In the genomic region with DNA sequence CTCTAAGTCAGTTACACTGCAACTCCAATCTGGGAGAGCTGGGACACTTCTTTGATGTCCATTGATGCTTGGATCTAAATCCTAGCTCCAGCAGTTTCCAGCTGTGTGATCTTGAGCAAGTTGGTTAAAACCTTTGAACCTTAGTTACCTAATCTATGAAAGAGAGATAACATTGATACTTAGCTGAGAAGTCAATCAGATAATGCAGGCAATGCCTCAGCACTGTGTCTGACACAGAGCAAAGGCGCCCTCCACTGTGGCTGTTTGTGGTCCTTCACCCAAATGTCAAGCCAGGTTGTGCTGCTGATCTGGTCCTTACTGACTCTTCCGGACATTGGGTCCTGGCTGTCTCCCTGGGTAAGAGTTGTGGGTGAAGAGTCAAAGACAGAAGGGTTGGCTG, we compare ENCODE assay signal across 22 cellular contexts. TPM values are rescaled to one million over a fixed set of nuclear protein-coding genes. Genes with fewer than 3 reads are reported as not detected.
DNase-seq lines count a peak whose midpoint lies in the region; ATAC-seq, FAIRE-seq and TF ChIP-seq lines count a peak whose summit lies in the region.
"Had no signal": no experiment of that assay in that cellular context is flagged by ENCODE, and none has a peak within 500 bp of the region (broad histone marks: within the 10 kb centered on the region; RNA-seq: fewer than 3 reads in every experiment).

No MANE protein-coding gene starts in this region.

- no peaks in the 10 kb centered on the region for H3K79me1 ChIP-seq in H1 (ENCODE audit: low read depth, low read length)
- H3K79me1 ChIP-seq in mesendoderm (ENCODE audit: low read length) = no peaks in the 10 kb centered on the region

- H3K14ac ChIP-seq in H1 (ENCODE audit: insufficient read length) = no peak overlapping the region

- H3K4me1 ChIP-seq in H1 (replicated peaks in 1 of 4; ENCODE audit: control insufficient read depth in 3 of 4, insufficient read depth in 4 of 4, low read length in 3 of 4) (peaks cover 0 to 6% (median 0%) of the 10 kb centered on the region in 4 experiments; a peak in 2 of 7 replicates), mesendoderm (ENCODE audit: control insufficient read depth, low read depth, low read length) (no peaks in the 10 kb centered on the region), upper lobe of right lung (no peaks in the 10 kb centered on the region)
- H3K4me1 ChIP-seq: BE2C had no signal

- intact Hi-C loops in upper lobe of right lung (cut with DNase I) = no loop called here

- H3K4me3 ChIP-seq in H1 (ENCODE audit: extremely low read depth in 1 of 4, insufficient read depth in 2 of 4, low read depth in 3 of 4, low read length in 4 of 4) = no peak overlapping the region
- H3K4me3 ChIP-seq in mesendoderm (ENCODE audit: low read length) = no peak overlapping the region
- H3K4me3 ChIP-seq in upper lobe of right lung = no peak overlapping the region

- no peak for TF ChIP-seq POLR2A in H1 (IDR thresholded peaks at IDR 0.05; ENCODE audit: control extremely low read depth in 1 of 2, low read depth in 2 of 2, low read length in 2 of 2)

- no peak overlapping the region for H4K8ac ChIP-seq in H1 (ENCODE audit: extremely low read depth, insufficient read depth, low read length)
- H4K8ac ChIP-seq in mesendoderm (ENCODE audit: low read depth, low read length) = no peak overlapping the region

- TF ChIP-seq RAD21 in Ishikawa (IDR thresholded peaks at IDR 0.05; ENCODE audit: low read depth) (0 out of 2 replicates have a peak, but pooled peaks have one; percentile 24), H1 (IDR thresholded peaks at IDR 0.05 in 1 of 2, conservative IDR thresholded peaks at IDR 0.05 in 1 of 2; ENCODE audit: low read depth in 2 of 2, low read length in 2 of 2) (peak; percentile 46 to 56; a peak in 3 of 4 replicates)

- H3K9ac ChIP-seq in H1 (replicated peaks in 1 of 4; ENCODE audit: extremely low read depth in 1 of 4, low read depth in 3 of 4, low read length in 3 of 4) = no peak overlapping the region
- no peak overlapping the region for H3K9ac ChIP-seq in mesendoderm (ENCODE audit: low read length)

- FAIRE-seq in H1 (lab: Jason Lieb, UNC) = no peak
- FAIRE-seq: D721Med, GM18507 had no signal

- no peak overlapping the region for H3K4me2 ChIP-seq in H1 (ENCODE audit: insufficient read depth in 1 of 2, low read depth in 2 of 2, low read length in 2 of 2)
- H3K4me2 ChIP-seq in mesendoderm (ENCODE audit: low read length) = no peak overlapping the region

- H4K5ac ChIP-seq in H1 (ENCODE audit: insufficient read length, low read depth, low read length) = no peak overlapping the region
- no peak overlapping the region for H4K5ac ChIP-seq in mesendoderm (ENCODE audit: low read length)

- H2AFZ ChIP-seq in H1 (ENCODE audit: low read length) = no peak overlapping the region

- H3K9me3 ChIP-seq in H1 (ENCODE audit: insufficient read depth in 2 of 2, low read depth in 1 of 2, low read length in 1 of 2) (no peaks in the 10 kb centered on the region), upper lobe of right lung (no peaks in the 10 kb centered on the region)
- H3K9me3 ChIP-seq: BE2C had no signal

- POLR2A ChIA-PET in H1 (lab: Charles Lee; ENCODE audit: partially characterized antibody) = no interaction called here

- TF ChIP-seq EP300 in Ishikawa (IDR thresholded peaks at IDR 0.05; ENCODE audit: borderline replicate concordance) (no peak), H1 (IDR thresholded peaks at IDR 0.05; ENCODE audit: borderline replicate concordance in 1 of 2, low read depth in 2 of 2, low read length in 2 of 2) (no peak)

- ATAC-seq in upper lobe of right lung = no peak
- ATAC-seq: Panc1, SK-N-SH treated with all-trans-retinoic acid at 6 μM for 48 hours had no signal

- TF ChIP-seq CTCF in GM13977 (IDR thresholded peaks at IDR 0.05; ENCODE audit: extremely low read depth, insufficient read depth, missing control alignments) (peak; percentile 25), H1 (IDR thresholded peaks at IDR 0.05; ENCODE audit: control extremely low read depth in 1 of 3, insufficient read depth in 1 of 3, low read depth in 1 of 3, low read length in 3 of 3) (peak; percentile 21 to 29 (median 27); a peak in 3 of 4 replicates), upper lobe of right lung (IDR thresholded peaks at IDR 0.05) (no peak)

- H3K18ac ChIP-seq in H1 (ENCODE audit: extremely low read depth, low read length) (no peak overlapping the region), mesendoderm (ENCODE audit: low read length) (no peak overlapping the region)

- no peak overlapping the region for H4K91ac ChIP-seq in H1 (replicated peaks; ENCODE audit: insufficient read length, low read length)

- H2BK120ac ChIP-seq in H1 (replicated peaks; ENCODE audit: low read depth, low read length) = no peak overlapping the region
- H2BK120ac ChIP-seq in mesendoderm (ENCODE audit: low read depth, low read length) = no peak overlapping the region

- no peak overlapping the region for H2BK12ac ChIP-seq in H1 (ENCODE audit: low read depth, low read length)

- no peaks in the 10 kb centered on the region for H3K36me3 ChIP-seq in H1 (ENCODE audit: control insufficient read depth in 2 of 4, insufficient read depth in 4 of 4, low read length in 3 of 4)
- no peaks in the 10 kb centered on the region for H3K36me3 ChIP-seq in mesendoderm (ENCODE audit: control insufficient read depth, insufficient read depth, low read length)
- no peaks in the 10 kb centered on the region for H3K36me3 ChIP-seq in upper lobe of right lung
- H3K36me3 ChIP-seq: BE2C had no signal

- H3K23ac ChIP-seq in H1 (ENCODE audit: insufficient read length) (no peak overlapping the region), mesendoderm (ENCODE audit: low read length) (no peak overlapping the region)

- H3K27ac ChIP-seq in H1 (ENCODE audit: low read depth, low read length) (no peak overlapping the region), mesendoderm (ENCODE audit: low read depth, low read length) (no peak overlapping the region), upper lobe of right lung (no peak overlapping the region)

- DNase-seq in GM13977 (ENCODE audit: low spot score) (no peak), H1 (ENCODE audit: low read depth in 1 of 2, low spot score in 2 of 2) (no peak), mesendoderm (peak; percentile 83), upper lobe of right lung (no peak), NCI-H187 (lab: John Stamatoyannopoulos, UW) (no peak), NCI-H2196 treated with DMSO at 0.1 percent for 48 hours (lab: John Stamatoyannopoulos, UW; ENCODE audit: unreplicated experiment) (no peak)
- DNase-seq: BE2C, DMS53, GDM1, GOT3, KG1, NCI-H1092, NCI-H1436, NCI-H2029 treated with DMSO at 0.1 percent for 48 hours, NCI-H526, SIG-M5 had no signal

- H3K27me3 ChIP-seq in H1 (replicated peaks in 1 of 4; ENCODE audit: control insufficient read depth in 3 of 4, extremely low read depth in 1 of 4, insufficient read depth in 3 of 4, low read length in 3 of 4) (no peaks in the 10 kb centered on the region), mesendoderm (ENCODE audit: insufficient read depth, low read length, poor library complexity) (no peaks in the 10 kb centered on the region), upper lobe of right lung (no peaks in the 10 kb centered on the region)

- no peak overlapping the region; the same call in 1 of the 2 replicates for H2BK15ac ChIP-seq in H1 (ENCODE audit: low read length)
- H2BK15ac ChIP-seq in mesendoderm (replicated peaks; ENCODE audit: low read depth) = no peak overlapping the region

- CTCF ChIA-PET in H1 (lab: Charles Lee; ENCODE audit: partially characterized antibody) = interaction anchor here (0.7 to 11.8 kb wide), 11 partner anchors 8 to 307 kb away, joined by 3 to 119 read pairs (median 3); partner anchors contain the start of gene DNTT

- 75% methylated on average over 2 of the region's 2 CpGs; no CpG with 5 or more reads in 1 of the 2 experiments for WGBS in H1 (ENCODE audit: extremely low coverage in 1 of 2, insufficient coverage in 1 of 2, insufficient read length in 1 of 2, insufficient replicate concordance in 2 of 2, low coverage in 1 of 2, low lambda C conversion rate in 2 of 2, missing lambda C conversion rate in 1 of 2), 2 experiments
- no CpG with 5 or more reads among the region's 2 CpGs for WGBS in mesendoderm (ENCODE audit: extremely low coverage, insufficient coverage, low lambda C conversion rate)

- H3K79me2 ChIP-seq in H1 (ENCODE audit: control insufficient read depth in 1 of 2, insufficient read depth in 2 of 2, low read length in 2 of 2) (no peaks in the 10 kb centered on the region), mesendoderm (ENCODE audit: control insufficient read depth, insufficient read depth, low read length) (no peaks in the 10 kb centered on the region)

- no peak overlapping the region for H2BK5ac ChIP-seq in H1 (ENCODE audit: low read depth, low read length)
- no peak overlapping the region for H2BK5ac ChIP-seq in mesendoderm (ENCODE audit: low read length)

- H3K56ac ChIP-seq in H1 (replicated peaks; ENCODE audit: insufficient read length, low read depth, low read length) (no peak overlapping the region), mesendoderm (ENCODE audit: low read length) (no peak overlapping the region)

- in situ Hi-C loops in GM13977 (cut with MboI; ENCODE audit: low pct_unique_long_range_greater_than_20kb, low sequenced_read_pairs, unreplicated experiment) = no loop called here

- no peak overlapping the region for H2BK20ac ChIP-seq in H1 (ENCODE audit: low read length)

- H4K20me1 ChIP-seq in H1 (replicated peaks in 1 of 2; ENCODE audit: control insufficient read depth in 1 of 2, insufficient read depth in 2 of 2, low read length in 2 of 2) = no peaks in the 10 kb centered on the region

- H2AK5ac ChIP-seq in H1 (ENCODE audit: low read depth, low read length) = no peak overlapping the region
- no peak overlapping the region for H2AK5ac ChIP-seq in mesendoderm (ENCODE audit: low read length)

- H3K23me2 ChIP-seq in H1 (ENCODE audit: low read depth, low read length) = no peaks in the 10 kb centered on the region

- H3K4ac ChIP-seq in H1 (replicated peaks; ENCODE audit: insufficient read length, low read depth, low read length) = no peak overlapping the region
- H3K4ac ChIP-seq in mesendoderm (ENCODE audit: low read depth, low read length) = no peak overlapping the region

RNA-seq across cellular contexts. Expression of gene DNTT, which starts 20.2 kb away (rescaled TPM):
- not detected in 2 replicates for total RNA-seq in H1 (2021; fragmentation: NEBNext Ultra II Directional; extraction: Animal tissue kit (Norgen Biotek cat#: 25700))
- polyA plus RNA-seq in H1 (2011; rRNA removed) = not detected in 2 replicates
- polyA plus RNA-seq in H1 (2011; cell fraction: cytosol; rRNA removed) = not detected
- polyA plus RNA-seq in H1 (2011; cell fraction: nucleus; rRNA removed) = not detected
- not detected in 4 replicates for polyA plus RNA-seq in H1 (2012, experiment 1 of 2)
- polyA plus RNA-seq in H1 (2012, experiment 2 of 2) = not detected
- 0.04 TPM for polyA plus RNA-seq in H1 (2013, experiment 1 of 2)
- polyA plus RNA-seq in H1 (2013, experiment 2 of 2) = 0.06 TPM
- polyA minus RNA-seq in H1 (2011; rRNA and poly(A)+ RNA removed) = not detected in 2 replicates
- polyA minus RNA-seq in H1 (2011; cell fraction: cytosol; rRNA and poly(A)+ RNA removed) = not detected
- polyA minus RNA-seq in H1 (2011; cell fraction: nucleus; rRNA and poly(A)+ RNA removed) = not detected
- 0.03 TPM for polyA plus RNA-seq in mesendoderm (2013, experiment 1 of 2)
- polyA plus RNA-seq in mesendoderm (2013, experiment 2 of 2) = 0.03 TPM
- total RNA-seq in upper lobe of right lung = not detected
- total RNA-seq: A673 had no signal

RNA-seq across cellular contexts. Expression of gene OPALIN, which starts 34.4 kb away (rescaled TPM):
- not detected in 2 replicates for total RNA-seq in H1 (2021; fragmentation: NEBNext Ultra II Directional; extraction: Animal tissue kit (Norgen Biotek cat#: 25700))
- 0.03 TPM in 1 of 2 replicates, not detected in the other for polyA plus RNA-seq in H1 (2011; rRNA removed)
- polyA plus RNA-seq in H1 (2011; cell fraction: cytosol; rRNA removed) = not detected
- polyA plus RNA-seq in H1 (2011; cell fraction: nucleus; rRNA removed) = not detected
- not detected in 4 replicates for polyA plus RNA-seq in H1 (2012, experiment 1 of 2)
- polyA plus RNA-seq in H1 (2012, experiment 2 of 2) = not detected
- 0.06 TPM for polyA plus RNA-seq in H1 (2013, experiment 1 of 2)
- polyA plus RNA-seq in H1 (2013, experiment 2 of 2) = 0.06 TPM
- polyA minus RNA-seq in H1 (2011; rRNA and poly(A)+ RNA removed) = not detected in 2 replicates
- not detected for polyA minus RNA-seq in H1 (2011; cell fraction: cytosol; rRNA and poly(A)+ RNA removed)
- polyA minus RNA-seq in H1 (2011; cell fraction: nucleus; rRNA and poly(A)+ RNA removed) = not detected
- not detected for polyA plus RNA-seq in mesendoderm (2013, experiment 1 of 2)
- polyA plus RNA-seq in mesendoderm (2013, experiment 2 of 2) = 0.03 TPM
- total RNA-seq in upper lobe of right lung = not detected
- total RNA-seq: A673 had no signal

RNA-seq across cellular contexts. Expression of gene BLNK, which starts 53.1 kb away (rescaled TPM):
- not detected in 2 replicates for total RNA-seq in H1 (2021; fragmentation: NEBNext Ultra II Directional; extraction: Animal tissue kit (Norgen Biotek cat#: 25700))
- polyA plus RNA-seq in H1 (2011; rRNA removed) = not detected in 2 replicates
- not detected for polyA plus RNA-seq in H1 (2011; cell fraction: cytosol; rRNA removed)
- not detected for polyA plus RNA-seq in H1 (2011; cell fraction: nucleus; rRNA removed)
- not detected in 4 replicates for polyA plus RNA-seq in H1 (2012, experiment 1 of 2)
- not detected for polyA plus RNA-seq in H1 (2012, experiment 2 of 2)
- polyA plus RNA-seq in H1 (2013, experiment 1 of 2) = 0.04 TPM
- 0.07 TPM for polyA plus RNA-seq in H1 (2013, experiment 2 of 2)
- not detected in 2 replicates for polyA minus RNA-seq in H1 (2011; rRNA and poly(A)+ RNA removed)
- not detected for polyA minus RNA-seq in H1 (2011; cell fraction: cytosol; rRNA and poly(A)+ RNA removed)
- polyA minus RNA-seq in H1 (2011; cell fraction: nucleus; rRNA and poly(A)+ RNA removed) = not detected
- polyA plus RNA-seq in mesendoderm (2013, experiment 1 of 2) = not detected
- polyA plus RNA-seq in mesendoderm (2013, experiment 2 of 2) = not detected
- total RNA-seq in upper lobe of right lung = 8.8 TPM
- total RNA-seq: A673 had no signal
